8 cellular contexts compared by ENCODE assay signal in genomic region chr4:37827802-37828321, GRCh38. TPM values are rescaled to one million over a fixed set of nuclear protein-coding genes. Genes with fewer than 3 reads are reported as not detected.
DNase-seq lines count a peak whose midpoint lies in the region; ATAC-seq and TF ChIP-seq lines count a peak whose summit lies in the region.

No MANE protein-coding gene starts in this region.

- TF ChIP-seq CTCF in SK-N-SH (IDR thresholded peaks at IDR 0.05): no peak

- H3K4me3 ChIP-seq in SK-N-SH (ENCODE audit: low read depth in 2 of 2, low read length in 1 of 2) (peak overlapping the region; percentile 67 to 95; a peak in 3 of 4 replicates), right cardiac atrium (ENCODE audit: low read length) (peak overlapping the region; percentile 56)

- H4K20me1 ChIP-seq in SK-N-SH (ENCODE audit: insufficient read depth): no peaks in the 10 kb centered on the region

- TF ChIP-seq RAD21 in SK-N-SH (IDR thresholded peaks at IDR 0.05; ENCODE audit: low read length): no peak

- no peaks in the 10 kb centered on the region for H3K9me3 Mint-ChIP-seq in activated CD8-positive, alpha-beta T cell treated with anti-CD3 and anti-CD28 coated beads, Interleukin-2, amount 10 ng/mL, durations not matched to agents 7 days and 5 days (ENCODE audit: insufficient read depth)
- H3K9me3 Mint-ChIP-seq in stimulated activated effector memory CD8-positive, alpha-beta T cell treated with anti-CD3 and anti-CD28 coated beads, Interleukin-12 subunit alpha, Interleukin-12 subunit beta, amount 100 ng/mL, for 72 hours: no peaks in the 10 kb centered on the region

- POLR2A ChIA-PET in SK-N-SH (lab: Yijun Ruan, JAX): no interaction called here
- POLR2A ChIA-PET in activated CD8-positive, alpha-beta T cell treated with anti-CD3 and anti-CD28 coated beads, Interleukin-2, amount 10 ng/mL, durations not matched to agents 7 days and 5 days (lab: Charles Lee): interaction anchor here (1.7 kb wide), 1 partner anchor 8 kb away, joined by 4 read pairs; no protein-coding TSS in a partner anchor

- H2AFZ ChIP-seq in SK-N-SH (ENCODE audit: low read depth): no peak overlapping the region

- H3K4me1 ChIP-seq in SK-N-SH (ENCODE audit: control insufficient read depth in 1 of 2, insufficient read depth in 2 of 2, low read depth in 1 of 2, low read length in 1 of 2): peaks cover 5 to 14% of the 10 kb centered on the region in 2 experiments; a peak in 3 of 4 replicates
- H3K4me1 ChIP-seq in right cardiac atrium (ENCODE audit: control insufficient read depth, insufficient read depth, low read length): peaks cover 2% of the 10 kb centered on the region

- TF ChIP-seq EP300 in SK-N-SH (IDR thresholded peaks at IDR 0.05; ENCODE audit: borderline replicate concordance in 1 of 2, low read depth in 1 of 2, low read length in 1 of 2): no peak

- 86% methylated on average over 1 of the region's 1 CpG for WGBS in SK-N-SH (ENCODE audit: low lambda C conversion rate)
- 46% methylated on average over 1 of the region's 1 CpG for WGBS in right cardiac atrium

- no peak overlapping the region for H3K9ac ChIP-seq in SK-N-SH

- H3K9me3 ChIP-seq in SK-N-SH (no peaks in the 10 kb centered on the region), right cardiac atrium (ENCODE audit: control insufficient read depth, low read length) (no peaks in the 10 kb centered on the region)

- H3K4me1 Mint-ChIP-seq in activated CD8-positive, alpha-beta T cell treated with anti-CD3 and anti-CD28 coated beads, Interleukin-2, amount 10 ng/mL, durations not matched to agents 7 days and 5 days (ENCODE audit: low read depth): peaks cover 47% of the 10 kb centered on the region
- H3K4me1 Mint-ChIP-seq in stimulated activated effector memory CD8-positive, alpha-beta T cell treated with anti-CD3 and anti-CD28 coated beads, Interleukin-12 subunit alpha, Interleukin-12 subunit beta, amount 100 ng/mL, for 72 hours: peaks cover 41% of the 10 kb centered on the region

- H3K36me3 Mint-ChIP-seq in activated CD8-positive, alpha-beta T cell treated with anti-CD3 and anti-CD28 coated beads, Interleukin-2, amount 10 ng/mL, durations not matched to agents 7 days and 5 days (ENCODE audit: low read depth): peaks cover 41% of the 10 kb centered on the region
- peaks cover 51% of the 10 kb centered on the region for H3K36me3 Mint-ChIP-seq in stimulated activated effector memory CD8-positive, alpha-beta T cell treated with anti-CD3 and anti-CD28 coated beads, Interleukin-12 subunit alpha, Interleukin-12 subunit beta, amount 100 ng/mL, for 72 hours

- intact Hi-C loops in right cardiac atrium (cut with DNase I): loop anchor here in 2 of 4 donors (5.0 to 10.0 kb wide), 2 partner anchors 57 to 149 kb away; no protein-coding TSS in a partner anchor

- H3K27me3 ChIP-seq in SK-N-SH (ENCODE audit: insufficient read depth) (no peaks in the 10 kb centered on the region), right cardiac atrium (ENCODE audit: control insufficient read depth, insufficient read depth) (no peaks in the 10 kb centered on the region)

- peaks cover 4% of the 10 kb centered on the region for H3K27me3 Mint-ChIP-seq in activated CD8-positive, alpha-beta T cell treated with anti-CD3 and anti-CD28 coated beads, Interleukin-2, amount 10 ng/mL, durations not matched to agents 7 days and 5 days (ENCODE audit: low read depth)

- H3K79me2 ChIP-seq in SK-N-SH (ENCODE audit: insufficient read depth): peaks cover 19% of the 10 kb centered on the region; the same call in 1 of the 2 replicates

- H3K27ac Mint-ChIP-seq in activated CD8-positive, alpha-beta T cell treated with anti-CD3 and anti-CD28 coated beads, Interleukin-2, amount 10 ng/mL, durations not matched to agents 7 days and 5 days: peak overlapping the region; percentile 95
- peak overlapping the region; percentile 97 for H3K27ac Mint-ChIP-seq in stimulated activated effector memory CD8-positive, alpha-beta T cell treated with anti-CD3 and anti-CD28 coated beads, Interleukin-12 subunit alpha, Interleukin-12 subunit beta, amount 100 ng/mL, for 72 hours

- no peak for DNase-seq in SK-N-SH
- DNase-seq in activated CD8-positive, alpha-beta T cell treated with anti-CD3 and anti-CD28 coated beads, Interleukin-2, amount 10 ng/mL, durations not matched to agents 7 days and 5 days: no peak
- no peak for DNase-seq in right cardiac atrium
- no peak for DNase-seq in stimulated activated effector memory CD8-positive, alpha-beta T cell treated with anti-CD3 and anti-CD28 coated beads, Interleukin-12 subunit alpha, Interleukin-12 subunit beta, amount 100 ng/mL, for 72 hours (ENCODE audit: low spot score in 2 of 2)
- no peak for DNase-seq in AG08396 (ENCODE audit: low spot score)
- no peak for DNase-seq in NCI-H748 (lab: John Stamatoyannopoulos, UW; ENCODE audit: unreplicated experiment)

- H3K27ac ChIP-seq in SK-N-SH (ENCODE audit: low read depth in 2 of 2, low read length in 1 of 2) (no peak overlapping the region), right cardiac atrium (ENCODE audit: low read length) (no peak overlapping the region)

- CTCF ChIA-PET in SK-N-SH (lab: Yijun Ruan, JAX): interaction anchor here (1.0 kb wide), 1 partner anchor 14 kb away, joined by 3 read pairs; no protein-coding TSS in a partner anchor
- CTCF ChIA-PET in activated CD8-positive, alpha-beta T cell treated with anti-CD3 and anti-CD28 coated beads, Interleukin-2, amount 10 ng/mL, durations not matched to agents 7 days and 5 days (lab: Charles Lee): interaction anchor here (1.1 kb wide), 1 partner anchor 8 kb away, joined by 3 read pairs; no protein-coding TSS in a partner anchor

- H3K36me3 ChIP-seq in SK-N-SH (replicated peaks in 1 of 2; ENCODE audit: control insufficient read depth in 1 of 2, insufficient read depth in 2 of 2, low read length in 1 of 2): peaks cover 17 to 20% of the 10 kb centered on the region in 2 experiments

- H3K4me3 Mint-ChIP-seq in activated CD8-positive, alpha-beta T cell treated with anti-CD3 and anti-CD28 coated beads, Interleukin-2, amount 10 ng/mL, durations not matched to agents 7 days and 5 days: peak overlapping the region; percentile 97
- peak overlapping the region; percentile 99 for H3K4me3 Mint-ChIP-seq in stimulated activated effector memory CD8-positive, alpha-beta T cell treated with anti-CD3 and anti-CD28 coated beads, Interleukin-12 subunit alpha, Interleukin-12 subunit beta, amount 100 ng/mL, for 72 hours

- no peaks in the 10 kb centered on the region for H3F3A ChIP-seq in SK-N-SH (replicated peaks; ENCODE audit: insufficient read depth)

- no peak for ATAC-seq in SK-N-SH treated with all-trans-retinoic acid at 6 μM for 48 hours
- no peak for ATAC-seq in activated CD8-positive, alpha-beta T cell treated with anti-CD3 and anti-CD28 coated beads, Interleukin-2, amount 10 ng/mL, durations not matched to agents 7 days and 5 days
- ATAC-seq in right cardiac atrium: peak in 1 of 2 donors; percentile 21
- no peak for ATAC-seq in stimulated activated effector memory CD8-positive, alpha-beta T cell treated with anti-CD3 and anti-CD28 coated beads, Interleukin-12 subunit alpha, Interleukin-12 subunit beta, amount 100 ng/mL, for 72 hours
- no peak for ATAC-seq in GM21360 (IDR thresholded peaks at IDR 0.05; ENCODE audit: unreplicated experiment)

- H3K4me2 ChIP-seq in SK-N-SH: peak overlapping the region; percentile 73

- H3K9me2 ChIP-seq in SK-N-SH: no peaks in the 10 kb centered on the region

TF ChIP-seq in SK-N-SH, 30 proteins besides CTCF, POLR2A, EP300 and RAD21 (continues in another document):
- no peak for TF ChIP-seq NRF1 (IDR thresholded peaks at IDR 0.05; ENCODE audit: low read depth, low read length)
- no peak for TF ChIP-seq GATA2 (CRISPR knock-in tag; IDR thresholded peaks at IDR 0.05)

TF ChIP-seq in SK-N-SH treated with all-trans-retinoic acid at 6 μM for 48 hours, 23 proteins besides CTCF, POLR2A, EP300 and RAD21 (continues in another document):
- TF ChIP-seq ISL1 (CRISPR knock-in tag; IDR thresholded peaks at IDR 0.05): no peak
- TF ChIP-seq POU6F1 (CRISPR knock-in tag; IDR thresholded peaks at IDR 0.05; ENCODE audit: borderline replicate concordance, low read depth): no peak
- no peak for TF ChIP-seq SNAI2 (CRISPR knock-in tag; IDR thresholded peaks at IDR 0.05)
- TF ChIP-seq OSR1 (CRISPR knock-in tag; IDR thresholded peaks at IDR 0.05): no peak

RNA-seq across cellular contexts. Expression of gene PGM2, which starts 1.4 kb away (rescaled TPM):
- 12.7 and 15.8 TPM in 2 replicates for polyA plus RNA-seq in SK-N-SH (2012; rRNA removed)
- polyA plus RNA-seq in SK-N-SH (2012; cell fraction: cytosol; rRNA removed): 15.6 and 17.8 TPM in 2 replicates
- polyA plus RNA-seq in SK-N-SH (2012; cell fraction: nucleus; rRNA removed): 12.4 and 19.0 TPM in 2 replicates
- 10 to 100 TPM; 49.2 to 54.5 TPM for total RNA-seq in activated CD8-positive, alpha-beta T cell treated with anti-CD3 and anti-CD28 coated beads, Interleukin-2, amount 10 ng/mL, durations not matched to agents 7 days and 5 days
- 10 to 100 TPM in 2 of 4 donors, 1 to 10 TPM in 2; 8.9 to 14.7 (median 10.7) TPM for total RNA-seq in right cardiac atrium
- 4.3 TPM for polyA plus RNA-seq in right cardiac atrium
